Comparison of ENCODE assay signal across 8 cellular contexts in the genomic region with DNA sequence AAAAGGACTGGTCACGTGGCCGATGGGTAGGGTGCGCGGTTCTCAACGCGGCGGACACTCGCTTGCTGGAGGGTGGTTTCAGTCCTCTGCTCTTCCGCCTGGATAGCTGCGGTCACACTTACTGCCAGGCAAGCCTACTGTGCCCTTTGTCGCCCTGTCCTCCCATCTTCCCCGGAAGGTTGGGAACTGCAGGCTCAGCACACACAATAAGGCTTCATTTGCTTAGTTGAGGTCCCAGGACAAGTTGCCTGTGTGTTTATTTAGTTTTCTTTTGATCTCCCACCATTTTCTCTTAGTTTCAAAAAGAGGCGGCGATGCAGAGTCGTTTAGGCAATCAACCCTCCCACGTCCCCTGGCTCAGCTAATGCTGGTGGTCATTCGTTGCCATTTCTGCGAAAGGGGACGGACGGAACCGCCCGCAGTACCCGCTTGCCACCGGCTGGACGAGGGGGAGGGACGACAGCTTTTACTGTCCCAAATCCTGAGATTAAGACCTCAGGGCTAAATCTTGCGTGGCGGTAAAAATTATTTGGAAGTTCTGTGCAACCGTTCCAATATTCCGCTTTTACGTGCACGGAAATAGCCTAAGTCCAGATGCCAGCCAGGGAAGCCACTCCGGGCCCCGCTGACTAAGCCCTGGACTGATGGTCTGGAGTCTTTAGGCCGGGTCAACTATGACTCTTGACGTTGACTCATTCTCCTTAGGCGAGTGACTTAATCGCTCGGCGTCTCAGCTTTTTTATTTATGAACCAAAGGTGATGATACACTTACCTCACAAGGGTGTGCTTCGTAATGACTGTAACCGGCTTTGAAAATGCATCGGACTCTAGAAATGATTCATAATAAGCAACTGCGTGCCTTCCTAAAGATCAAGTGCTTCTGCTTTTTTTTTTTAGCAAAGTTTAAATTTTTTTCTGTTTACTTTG. TPM values are rescaled to one million over a fixed set of nuclear protein-coding genes. Genes with fewer than 3 reads are reported as not detected.
A peak's percentile ranks its signal among the peaks of the same experiment; 100 is the strongest.
DNase-seq lines count a peak whose midpoint lies in the region; ATAC-seq and TF ChIP-seq lines count a peak whose summit lies in the region.

No MANE protein-coding gene starts in this region.

- H3K27me3 ChIP-seq in BJ (ENCODE audit: control insufficient read depth, insufficient read depth, low read length): no peaks in the 10 kb centered on the region
- H3K27me3 ChIP-seq in SJSA1 (replicated peaks): no peaks in the 10 kb centered on the region
- H3K27me3 ChIP-seq in parathyroid adenoma (ENCODE audit: control insufficient read depth, insufficient read depth, low read length): no peaks in the 10 kb centered on the region
- no peaks in the 10 kb centered on the region for H3K27me3 ChIP-seq in upper lobe of right lung

- peak overlapping the region; percentile 99 for H3K4me2 ChIP-seq in parathyroid adenoma (ENCODE audit: low read length)

- H3K4me3 ChIP-seq in BJ (ENCODE audit: low read depth, low read length) (peak overlapping the region; percentile 72), SJSA1 (peak overlapping the region; percentile 78), parathyroid adenoma (ENCODE audit: low read depth, low read length) (peak overlapping the region; percentile 100), upper lobe of right lung (peak overlapping the region; percentile 99)

- TF ChIP-seq CTCF in BJ (IDR thresholded peaks at IDR 0.05; ENCODE audit: insufficient read depth, low read depth, low read length): no peak
- TF ChIP-seq CTCF in parathyroid adenoma (IDR thresholded peaks at IDR 0.05): no peak
- TF ChIP-seq CTCF in upper lobe of right lung (IDR thresholded peaks at IDR 0.05): no peak

- H3K9me3 ChIP-seq in SJSA1 (replicated peaks): no peaks in the 10 kb centered on the region
- no peaks in the 10 kb centered on the region for H3K9me3 ChIP-seq in parathyroid adenoma (ENCODE audit: control insufficient read depth, low read length)
- no peaks in the 10 kb centered on the region for H3K9me3 ChIP-seq in upper lobe of right lung

- peak overlapping the region; percentile 98 for H2AFZ ChIP-seq in parathyroid adenoma

- H3K36me3 ChIP-seq in BJ (ENCODE audit: control insufficient read depth, insufficient read depth, low read length) (no peaks in the 10 kb centered on the region), SJSA1 (peaks cover 39% of the 10 kb centered on the region), parathyroid adenoma (ENCODE audit: control insufficient read depth, insufficient read depth, low read length) (no peaks in the 10 kb centered on the region), upper lobe of right lung (peaks cover 4% of the 10 kb centered on the region)

- H3K27me3 Mint-ChIP-seq in activated naive CD4-positive, alpha-beta T cell treated with anti-CD3 and anti-CD28 coated beads, Interleukin-2, amount 10 ng/mL, durations not matched to agents 7 days and 5 days: no peaks in the 10 kb centered on the region

- H3K4me1 Mint-ChIP-seq in activated naive CD4-positive, alpha-beta T cell treated with anti-CD3 and anti-CD28 coated beads, Interleukin-2, amount 10 ng/mL, durations not matched to agents 7 days and 5 days: peaks cover 46% of the 10 kb centered on the region

- peak overlapping the region; percentile 97 for H3K27ac Mint-ChIP-seq in activated naive CD4-positive, alpha-beta T cell treated with anti-CD3 and anti-CD28 coated beads, Interleukin-2, amount 10 ng/mL, durations not matched to agents 7 days and 5 days

- DNase-seq in BJ (ENCODE audit: low read depth): peak; percentile 91
- peak; percentile 15 for DNase-seq in GM19238 (ENCODE audit: insufficient read length, low spot score)
- peak; percentile 81 to 85 for DNase-seq in SJSA1 (ENCODE audit: low read depth in 1 of 2, low spot score in 2 of 2)
- peak; percentile 54 for DNase-seq in activated naive CD4-positive, alpha-beta T cell treated with anti-CD3 and anti-CD28 coated beads, Interleukin-2, amount 10 ng/mL, durations not matched to agents 7 days and 5 days
- peak in 35 of 42 donors; percentile 6 to 72 (median 41) for DNase-seq in head of caudate nucleus
- peak; percentile 82 for DNase-seq in upper lobe of right lung

- H3K79me2 ChIP-seq in parathyroid adenoma: peaks cover 18% of the 10 kb centered on the region

- no peak overlapping the region for H3K9ac ChIP-seq in parathyroid adenoma

- peak overlapping the region; percentile 87 for H3K27ac ChIP-seq in SJSA1
- peak overlapping the region; percentile 96 for H3K27ac ChIP-seq in parathyroid adenoma
- peak overlapping the region; percentile 88 for H3K27ac ChIP-seq in upper lobe of right lung

- POLR2A ChIA-PET in BJ (lab: Charles Lee): interaction anchor here (0.7 kb wide), 3 partner anchors 23 to 639 kb away, joined by 4 to 9 read pairs (median 7); no protein-coding TSS in a partner anchor

- H3K4me1 ChIP-seq in SJSA1 (replicated peaks) (peaks cover 19% of the 10 kb centered on the region), parathyroid adenoma (no peaks in the 10 kb centered on the region), upper lobe of right lung (peaks cover 19% of the 10 kb centered on the region)

- peaks cover 2% of the 10 kb centered on the region for H3K9me3 Mint-ChIP-seq in activated naive CD4-positive, alpha-beta T cell treated with anti-CD3 and anti-CD28 coated beads, Interleukin-2, amount 10 ng/mL, durations not matched to agents 7 days and 5 days

- ATAC-seq in HG03432 (IDR thresholded peaks at IDR 0.05; ENCODE audit: unreplicated experiment) (peak; percentile 53), upper lobe of right lung (peak; percentile 69)

- intact Hi-C loops in head of caudate nucleus (cut with DNase I) (loop anchor here (2.0 to 10.0 kb wide), 5 partner anchors 65 to 665 kb away; partner anchors contain the start of genes METAP1, RAP1GDS1 and TSPAN5), upper lobe of right lung (cut with DNase I) (no loop called here)

- CTCF ChIA-PET in BJ (lab: Yijun Ruan, JAX): interaction anchor here (0.7 to 3.0 kb wide), 7 partner anchors 9 to 462 kb away, joined by 3 to 8 read pairs (median 3); no protein-coding TSS in a partner anchor
- CTCF ChIA-PET in activated naive CD4-positive, alpha-beta T cell treated with anti-CD3 and anti-CD28 coated beads, Interleukin-2, amount 10 ng/mL, durations not matched to agents 7 days and 5 days (lab: Charles Lee): interaction anchor here (0.5 to 3.6 kb wide), 5 partner anchors 60 to 462 kb away, joined by 3 to 15 read pairs (median 3); partner anchors contain the start of gene METAP1

- H3K4me3 Mint-ChIP-seq in activated naive CD4-positive, alpha-beta T cell treated with anti-CD3 and anti-CD28 coated beads, Interleukin-2, amount 10 ng/mL, durations not matched to agents 7 days and 5 days: peak overlapping the region; percentile 88

- peaks cover 20% of the 10 kb centered on the region for H3K36me3 Mint-ChIP-seq in activated naive CD4-positive, alpha-beta T cell treated with anti-CD3 and anti-CD28 coated beads, Interleukin-2, amount 10 ng/mL, durations not matched to agents 7 days and 5 days

RNA-seq across cellular contexts. Expression of gene EIF4E, which starts 0.7 kb away (rescaled TPM):
- polyA plus RNA-seq in BJ (2011; rRNA removed): 24.6 and 79.1 TPM in 2 replicates
- 22.1 and 31.5 TPM in 2 replicates for polyA minus RNA-seq in BJ (2011; rRNA and poly(A)+ RNA removed)
- total RNA-seq in SJSA1 (2014; rRNA removed; shearing (Covaris generic)): 189 and 224 TPM in 2 replicates
- total RNA-seq in upper lobe of right lung: 58.6 TPM

Comparison
In these comparisons a context has a peak if more than half of its experiments do, and no peak if none do; other contexts are left out.
1. Peak in every context shown above with its lines: DNase-seq, ATAC-seq, H3K4me3 ChIP-seq and H3K27ac ChIP-seq.
2. DNase-seq: peak in every context shown above with its lines; median percentile 91 in BJ; 83 in SJSA1; 82 in upper lobe of right lung; 54 in activated naive CD4-positive, alpha-beta T cell treated with anti-CD3 and anti-CD28 coated beads, Interleukin-2, amount 10 ng/mL, durations not matched to agents 7 days and 5 days; 41 in head of caudate nucleus; 15 in GM19238.